Comparison of ENCODE assay signal across 32 cellular contexts in genomic region chr21:35357041-35357780, GRCh38.
DNase-seq lines count a peak whose midpoint lies in the region; ATAC-seq and TF ChIP-seq lines count a peak whose summit lies in the region.
"Had no signal": no experiment of that assay in that cellular context is flagged by ENCODE, and none has a peak within 500 bp of the region (broad histone marks: within the 10 kb centered on the region; RNA-seq: fewer than 3 reads in every experiment).

No MANE protein-coding gene starts in this region.

- peak overlapping the region; percentile 97 for H3K27ac Mint-ChIP-seq in activated T-cell treated with anti-CD3 and anti-CD28 coated beads, Interleukin-2, amount 50 U/mL, for 72 hours
- H3K27ac Mint-ChIP-seq in activated naive CD8-positive, alpha-beta T cell, result peak overlapping the region; percentile 62
- H3K27ac Mint-ChIP-seq in nephron, result peak overlapping the region in 2 of 3 experiments; percentile 45
- H3K27ac Mint-ChIP-seq: immature natural killer cell had no signal

- H3K27ac ChIP-seq in GM23248 (peak overlapping the region; percentile 18), mesenchymal stem cell (ENCODE audit: low read length, poor library complexity, severe bottlenecking) (no peak overlapping the region), heart left ventricle (no peak overlapping the region)
- H3K27ac ChIP-seq: cardiac muscle cell, colonic mucosa, right atrium auricular region, RWPE1, SJSA1, transverse colon, WERI-Rb-1 had no signal

- H3K36me3 ChIP-seq in GM23248 (ENCODE audit: low read depth) (no peaks in the 10 kb centered on the region), mesenchymal stem cell (ENCODE audit: control insufficient read depth in 1 of 2, insufficient read depth in 2 of 2, low read depth in 1 of 2, low read length in 2 of 2) (no peaks in the 10 kb centered on the region), heart left ventricle (no peaks in the 10 kb centered on the region)
- H3K36me3 ChIP-seq: cardiac muscle cell, colonic mucosa, MG63, right atrium auricular region, SJSA1, transverse colon, WERI-Rb-1 had no signal

- no peak overlapping the region for H3K23ac ChIP-seq in mesenchymal stem cell (ENCODE audit: low read length in 2 of 2)

- H2AFZ ChIP-seq in GM23248, result peak overlapping the region; percentile 7; the same call in 1 of the 2 replicates
- H2AFZ ChIP-seq in mesenchymal stem cell (ENCODE audit: low read depth, low read length), result no peak overlapping the region

- 88 to 91% methylated on average over 3 of the region's 3 CpGs for whole genome bisulfite sequencing in GM23248 (ENCODE audit: low coverage in 1 of 2, low lambda C conversion rate in 2 of 2, missing lambda C conversion rate in 2 of 2), 2 experiments
- WGBS in mesenchymal stem cell, result 82% methylated on average over 2 of the region's 3 CpGs
- WGBS in heart left ventricle, 4 donors, result 65 to 75% (median 68%) methylated on average over 3 of the region's 3 CpGs

- no peaks in the 10 kb centered on the region for H3K79me2 ChIP-seq in GM23248 (ENCODE audit: insufficient read depth)

- H3K4me2 ChIP-seq in GM23248 (ENCODE audit: unreplicated experiment) (no peak overlapping the region), mesenchymal stem cell (ENCODE audit: low read length, poor library complexity, severe bottlenecking) (no peak overlapping the region)

- no peak overlapping the region for H2BK120ac ChIP-seq in mesenchymal stem cell (ENCODE audit: low read depth, low read length)

- peaks cover 10% of the 10 kb centered on the region for H3F3A ChIP-seq in GM23248 (ENCODE audit: insufficient read depth)

- in situ Hi-C loops in GM23248 (cut with MboI), result no loop called here

- no peak overlapping the region for H3K18ac ChIP-seq in mesenchymal stem cell (ENCODE audit: low read depth in 1 of 2, low read length in 2 of 2)

- H3K9me2 ChIP-seq in GM23248 (ENCODE audit: insufficient read depth), result no peaks in the 10 kb centered on the region

- peak in 1 of 2 donors; percentile 29 for ATAC-seq in activated T-cell treated with anti-CD3 and anti-CD28 coated beads, Interleukin-2, amount 50 U/mL, for 72 hours (replicated peaks in 1 of 2)
- no peak for ATAC-seq in activated T-cell treated with anti-CD3 and anti-CD28 coated beads, Interleukin-2, amount 50 U/mL, for 4 hours
- no peak for ATAC-seq in heart left ventricle

- H3K4me1 ChIP-seq in GM23248 (ENCODE audit: insufficient read depth), result peaks cover 26% of the 10 kb centered on the region
- no peaks in the 10 kb centered on the region for H3K4me1 ChIP-seq in mesenchymal stem cell (ENCODE audit: control insufficient read depth, insufficient read depth, low read depth, low read length)
- H3K4me1 ChIP-seq in heart left ventricle, result peaks cover 0 to 17% (median 0%) of the 10 kb centered on the region in 12 donors
- H3K4me1 ChIP-seq: colonic mucosa, SJSA1 had no signal

- H3K9me3 ChIP-seq in GM23248 (ENCODE audit: low read depth) (no peaks in the 10 kb centered on the region), mesenchymal stem cell (ENCODE audit: control insufficient read depth, low read length) (no peaks in the 10 kb centered on the region), heart left ventricle (peaks cover 0 to 3% (median 0%) of the 10 kb centered on the region in 12 donors)
- H3K9me3 ChIP-seq: colonic mucosa, MG63, right atrium auricular region, SJSA1, transverse colon had no signal

- no peak overlapping the region for H3K4ac ChIP-seq in mesenchymal stem cell (ENCODE audit: low read depth in 1 of 2, low read length in 2 of 2)

- H2AK5ac ChIP-seq in mesenchymal stem cell (ENCODE audit: low read length, severe bottlenecking), result no peak overlapping the region

- H3K27me3 Mint-ChIP-seq in activated T-cell treated with anti-CD3 and anti-CD28 coated beads, Interleukin-2, amount 50 U/mL, for 72 hours (ENCODE audit: low read depth), result no peaks in the 10 kb centered on the region
- H3K27me3 Mint-ChIP-seq in activated T-cell treated with anti-CD3 and anti-CD28 coated beads, Interleukin-2, amount 50 U/mL, for 4 hours (ENCODE audit: low read depth), result no peaks in the 10 kb centered on the region
- no peaks in the 10 kb centered on the region for H3K27me3 Mint-ChIP-seq in activated naive CD8-positive, alpha-beta T cell
- no peaks in the 10 kb centered on the region for H3K27me3 Mint-ChIP-seq in nephron (ENCODE audit: low read depth)

- H2BK12ac ChIP-seq in mesenchymal stem cell (ENCODE audit: low read length in 2 of 2), result no peak overlapping the region

- no peak for TF ChIP-seq CTCF in nephron (IDR thresholded peaks at IDR 0.05; ENCODE audit: unreplicated experiment in 3 of 3)
- no peak for TF ChIP-seq CTCF in heart left ventricle (IDR thresholded peaks at IDR 0.05)

- peak overlapping the region; percentile 24 to 76 for H3K4me3 Mint-ChIP-seq in activated T-cell treated with anti-CD3 and anti-CD28 coated beads, Interleukin-2, amount 50 U/mL, for 72 hours
- no peak overlapping the region for H3K4me3 Mint-ChIP-seq in activated T-cell treated with anti-CD3 and anti-CD28 coated beads, Interleukin-2, amount 50 U/mL, for 4 hours
- H3K4me3 Mint-ChIP-seq in activated naive CD8-positive, alpha-beta T cell, result no peak overlapping the region
- H3K4me3 Mint-ChIP-seq in nephron, result peak overlapping the region in 2 of 3 experiments; percentile 35 to 78
- H3K4me3 Mint-ChIP-seq: CD4-positive, alpha-beta memory T cell; immature natural killer cell had no signal

- no peak overlapping the region for H2BK5ac ChIP-seq in mesenchymal stem cell (ENCODE audit: low read depth, low read length, poor library complexity, severe bottlenecking)

- peaks cover 38% of the 10 kb centered on the region for H3K4me1 Mint-ChIP-seq in activated T-cell treated with anti-CD3 and anti-CD28 coated beads, Interleukin-2, amount 50 U/mL, for 72 hours (ENCODE audit: low read depth)
- H3K4me1 Mint-ChIP-seq in activated T-cell treated with anti-CD3 and anti-CD28 coated beads, Interleukin-2, amount 50 U/mL, for 4 hours (ENCODE audit: low read depth), result peaks cover 18% of the 10 kb centered on the region
- peaks cover 8% of the 10 kb centered on the region for H3K4me1 Mint-ChIP-seq in activated naive CD8-positive, alpha-beta T cell (ENCODE audit: low read depth)
- H3K4me1 Mint-ChIP-seq in nephron, result peaks cover 29% of the 10 kb centered on the region
- H3K4me1 Mint-ChIP-seq: CD4-positive, alpha-beta memory T cell; immature natural killer cell had no signal

- H3K27me3 ChIP-seq in GM23248 (replicated peaks; ENCODE audit: insufficient read depth) (no peaks in the 10 kb centered on the region), mesenchymal stem cell (ENCODE audit: control insufficient read depth in 1 of 2, insufficient read depth in 1 of 2, low read length in 2 of 2) (peaks cover 0 to 6% of the 10 kb centered on the region in 2 experiments), heart left ventricle (no peaks in the 10 kb centered on the region)
- H3K27me3 ChIP-seq: colonic mucosa, MG63, right atrium auricular region, SJSA1, transverse colon had no signal

- H4K20me1 ChIP-seq in GM23248 (ENCODE audit: insufficient read depth), result no peaks in the 10 kb centered on the region

- H3K36me3 Mint-ChIP-seq in activated T-cell treated with anti-CD3 and anti-CD28 coated beads, Interleukin-2, amount 50 U/mL, for 72 hours (ENCODE audit: insufficient read depth in 2 of 2), result peaks cover 8 to 15% of the 10 kb centered on the region in 2 donors
- H3K36me3 Mint-ChIP-seq in activated T-cell treated with anti-CD3 and anti-CD28 coated beads, Interleukin-2, amount 50 U/mL, for 4 hours (ENCODE audit: insufficient read depth), result peaks cover 2% of the 10 kb centered on the region
- no peaks in the 10 kb centered on the region for H3K36me3 Mint-ChIP-seq in activated naive CD8-positive, alpha-beta T cell
- H3K36me3 Mint-ChIP-seq in nephron (ENCODE audit: low read depth), result no peaks in the 10 kb centered on the region
- H3K36me3 Mint-ChIP-seq: CD4-positive, alpha-beta memory T cell had no signal

- H3K9ac ChIP-seq in GM23248 (no peak overlapping the region), mesenchymal stem cell (ENCODE audit: low read length) (no peak overlapping the region)

- no peak overlapping the region for H4K8ac ChIP-seq in mesenchymal stem cell (ENCODE audit: low read length)

- no peak overlapping the region for H3K14ac ChIP-seq in mesenchymal stem cell (ENCODE audit: low read length in 2 of 2)

- H3K4me3 ChIP-seq in GM23248, result no peak overlapping the region
- H3K4me3 ChIP-seq in mesenchymal stem cell (ENCODE audit: insufficient read depth in 1 of 2, low read depth in 1 of 2, low read length in 2 of 2), result no peak overlapping the region
- H3K4me3 ChIP-seq in heart left ventricle, result no peak overlapping the region
- H3K4me3 ChIP-seq: cardiac muscle cell, colonic mucosa, MG63, right atrium auricular region, SJSA1, transverse colon had no signal

- TF ChIP-seq POLR2A in heart left ventricle (IDR thresholded peaks at IDR 0.05), result no peak

- intact Hi-C loops in posterior cingulate gyrus (cut with DNase I), result no loop called here
- intact Hi-C loops in heart left ventricle (cut with DNase I), result no loop called here

- H3K79me1 ChIP-seq in mesenchymal stem cell (replicated peaks; ENCODE audit: low read length, poor library complexity, severe bottlenecking), result no peaks in the 10 kb centered on the region

- H3K9me3 Mint-ChIP-seq in activated T-cell treated with anti-CD3 and anti-CD28 coated beads, Interleukin-2, amount 50 U/mL, for 72 hours, result peaks cover 10% of the 10 kb centered on the region in 2 donors
- no peaks in the 10 kb centered on the region for H3K9me3 Mint-ChIP-seq in activated T-cell treated with anti-CD3 and anti-CD28 coated beads, Interleukin-2, amount 50 U/mL, for 4 hours
- H3K9me3 Mint-ChIP-seq in activated naive CD8-positive, alpha-beta T cell (ENCODE audit: low read depth), result no peaks in the 10 kb centered on the region
- no peaks in the 10 kb centered on the region for H3K9me3 Mint-ChIP-seq in nephron
- H3K9me3 Mint-ChIP-seq: CD4-positive, alpha-beta memory T cell; immature natural killer cell had no signal

- no peak overlapping the region for H2BK15ac ChIP-seq in mesenchymal stem cell (ENCODE audit: low read depth, poor library complexity, severe bottlenecking)

- no peak for DNase-seq in activated T-cell treated with anti-CD3 and anti-CD28 coated beads, Interleukin-2, amount 50 U/mL, for 72 hours
- DNase-seq in activated T-cell treated with anti-CD3 and anti-CD28 coated beads, Interleukin-2, amount 50 U/mL, for 4 hours, result no peak
- no peak for DNase-seq in GM23248
- DNase-seq in posterior cingulate gyrus, result no peak
- DNase-seq in mesenchymal stem cell, result no peak
- no peak for DNase-seq in heart left ventricle
- DNase-seq: activated CD8-positive, alpha-beta memory T cell treated with anti-CD3 and anti-CD28 coated beads, Interleukin-2, amount 50 U/mL, for 4 hours; activated gamma-delta T cell; anterior cingulate cortex; CD4-positive, alpha-beta memory T cell; colonic mucosa; effector memory CD4-positive, alpha-beta T cell; erythroblast; H7; immature natural killer cell; KBM-7; mesendoderm; MG63; NCI-H1105 treated with DMSO at 0.1 percent for 48 hours; NCI-H187 treated with DMSO at 0.1 percent for 48 hours; NCI-H2171; NCI-H510A; stimulated activated CD4-positive, alpha-beta T cell treated with anti-CD3 and anti-CD28 coated beads, Interleukin-2, amount 100 ng/mL, for 24 hours; T-helper 9 cell; transverse colon; WERI-Rb-1 had no signal

- H4K91ac ChIP-seq in mesenchymal stem cell (ENCODE audit: low read length), result no peak overlapping the region

Comparison
In these comparisons a context has a peak if more than half of its experiments do, and no peak if none do; other contexts are left out.
1. H3K4me3 Mint-ChIP-seq: peak in activated T-cell treated with anti-CD3 and anti-CD28 coated beads, Interleukin-2, amount 50 U/mL, for 72 hours (2 of 2) and nephron (2 of 3); none in activated T-cell treated with anti-CD3 and anti-CD28 coated beads, Interleukin-2, amount 50 U/mL, for 4 hours (single experiment) and activated naive CD8-positive, alpha-beta T cell (single experiment).
2. H3K27ac Mint-ChIP-seq: peak in every context shown above with its lines; median percentile 97 in activated T-cell treated with anti-CD3 and anti-CD28 coated beads, Interleukin-2, amount 50 U/mL, for 72 hours; 62 in activated naive CD8-positive, alpha-beta T cell; 45 in nephron.